11 cellular contexts compared by ENCODE assay signal in genomic region chr3:47016086-47016933, GRCh38. TPM values are rescaled to one million over a fixed set of nuclear protein-coding genes. Genes with fewer than 3 reads are reported as not detected.
DNase-seq lines count a peak whose midpoint lies in the region; ATAC-seq, FAIRE-seq and TF ChIP-seq lines count a peak whose summit lies in the region.
"Had no signal": no experiment of that assay in that cellular context is flagged by ENCODE, and none has a peak within 500 bp of the region (broad histone marks: within the 10 kb centered on the region; RNA-seq: fewer than 3 reads in every experiment).

No MANE protein-coding gene starts in this region.

- H3K9me1 ChIP-seq in K562 (ENCODE audit: control insufficient read depth, insufficient read depth, low read length): no peaks in the 10 kb centered on the region

- H3K9me3 Mint-ChIP-seq in Calu3 (ENCODE audit: low read depth, unreplicated experiment) (no peaks in the 10 kb centered on the region), nephron progenitor cell (no peaks in the 10 kb centered on the region), progenitor cell of endocrine pancreas (ENCODE audit: low read depth) (no peaks in the 10 kb centered on the region)

- 0 out of 4 replicates have a peak, but pooled peaks of 1 of the 2 experiments have one; percentile 1 for TF ChIP-seq RAD21 in K562 (CRISPR knock-in tag; conservative IDR thresholded peaks at IDR 0.05 in 1 of 2, IDR thresholded peaks at IDR 0.05 in 1 of 2)

- H3K9ac ChIP-seq in Loucy (ENCODE audit: low read depth, low read length, poor library complexity, severe bottlenecking) (peak overlapping the region; percentile 83), K562 (ENCODE audit: insufficient read depth in 1 of 2, low read depth in 2 of 2, low read length in 2 of 2) (peak overlapping the region; percentile 5 to 31; a peak in 3 of 4 replicates)

- in situ Hi-C loops in K562 (cut with MboI): no loop called here

- H3K36me3 Mint-ChIP-seq in Calu3 (ENCODE audit: insufficient read depth, unreplicated experiment) (peaks cover 28% of the 10 kb centered on the region), nephron progenitor cell (ENCODE audit: low read depth) (peaks cover 34% of the 10 kb centered on the region), progenitor cell of endocrine pancreas (ENCODE audit: insufficient read depth) (peaks cover 11% of the 10 kb centered on the region)

- H3K27ac Mint-ChIP-seq in Calu3 (ENCODE audit: unreplicated experiment) (no peak overlapping the region), nephron progenitor cell (peak overlapping the region; percentile 73), progenitor cell of endocrine pancreas (no peak overlapping the region)

- H3K4me3 ChIP-seq in Loucy (ENCODE audit: low read length, poor library complexity, severe bottlenecking) (peak overlapping the region; percentile 72), K562 (no peak overlapping the region)

- H3K27me3 ChIP-seq in Loucy (ENCODE audit: insufficient read depth, low read length, poor library complexity, severe bottlenecking) (no peaks in the 10 kb centered on the region), K562 (ENCODE audit: control insufficient read depth in 2 of 2, insufficient read depth in 2 of 2, low read length in 2 of 2) (no peaks in the 10 kb centered on the region)

- H3F3A ChIP-seq in Loucy (ENCODE audit: low read depth): peaks cover 40% of the 10 kb centered on the region

- WGBS in K562 (ENCODE audit: insufficient coverage, low coverage, missing lambda C conversion rate): 61% methylated on average over 4 of the region's 4 CpGs

- DNase-seq in Calu3 (no peak), K562 (ENCODE audit: extremely low read depth in 1 of 4, low spot score in 3 of 4) (peak in 1 of 4 experiments; percentile 33), nephron progenitor cell (no peak), C1 segment of cervical spinal cord (lab: John Stamatoyannopoulos, UW) (no peak), progenitor cell of endocrine pancreas (ENCODE audit: low spot score, unreplicated experiment) (no peak)
- no peak for DNase-seq in activated CD4-positive, CD25-positive, alpha-beta regulatory T cell (lab: John Stamatoyannopoulos, UW)
- DNase-seq: DMS53, left cardiac atrium, NCI-H345, occipital lobe had no signal

- no peak overlapping the region for H3K4me3 Mint-ChIP-seq in Calu3 (ENCODE audit: low read depth, unreplicated experiment)
- no peak overlapping the region for H3K4me3 Mint-ChIP-seq in nephron progenitor cell
- H3K4me3 Mint-ChIP-seq in progenitor cell of endocrine pancreas (ENCODE audit: low read depth): no peak overlapping the region

- H3K4me1 Mint-ChIP-seq in Calu3 (ENCODE audit: low read depth, unreplicated experiment) (no peaks in the 10 kb centered on the region), nephron progenitor cell (peaks cover 10% of the 10 kb centered on the region), progenitor cell of endocrine pancreas (ENCODE audit: low read depth) (peaks cover 10% of the 10 kb centered on the region)

- H3K36me3 ChIP-seq in Loucy (ENCODE audit: insufficient read depth, low read length) (peaks cover 35% of the 10 kb centered on the region), K562 (ENCODE audit: control insufficient read depth, insufficient read depth, low read length) (peaks cover 64% of the 10 kb centered on the region)

- H3K27ac ChIP-seq in K562 (ENCODE audit: extremely low read depth, low read depth, low read length): peak overlapping the region; percentile 80

- TF ChIP-seq EP300 in K562 (IDR thresholded peaks at IDR 0.05; ENCODE audit: low read length): no peak; the same call in 1 of the 2 replicates

- TF ChIP-seq POLR2A in K562 (conservative IDR thresholded peaks at IDR 0.05): no peak

- H2AFZ ChIP-seq in Loucy (ENCODE audit: low read length): no peak overlapping the region
- no peak overlapping the region for H2AFZ ChIP-seq in K562 (ENCODE audit: low read depth, low read length)

- no peaks in the 10 kb centered on the region for H3K27me3 Mint-ChIP-seq in Calu3 (ENCODE audit: unreplicated experiment)
- H3K27me3 Mint-ChIP-seq in nephron progenitor cell (ENCODE audit: low read depth, poor library complexity): no peaks in the 10 kb centered on the region
- no peaks in the 10 kb centered on the region for H3K27me3 Mint-ChIP-seq in progenitor cell of endocrine pancreas

- intact Hi-C loops in Calu3 (cut with micrococcal nuclease; ENCODE audit: unreplicated experiment): no loop called here
- intact Hi-C loops in K562 (cut with micrococcal nuclease): loop anchor here (10.0 kb wide), 2 partner anchors 308 to 358 kb away; no protein-coding TSS in a partner anchor

- peaks cover 31% of the 10 kb centered on the region for H3K79me2 ChIP-seq in Loucy (ENCODE audit: insufficient read depth, low read length)
- no peaks in the 10 kb centered on the region for H3K79me2 ChIP-seq in K562 (ENCODE audit: control insufficient read depth, insufficient read depth, low read length)

- TF ChIP-seq CTCF in Calu3 (IDR thresholded peaks at IDR 0.05; ENCODE audit: unreplicated experiment): no peak
- no peak for TF ChIP-seq CTCF in Loucy (conservative IDR thresholded peaks at IDR 0.05; ENCODE audit: low read length)
- no peak for TF ChIP-seq CTCF in K562 (IDR thresholded peaks at IDR 0.05 in 2 of 3, conservative IDR thresholded peaks at IDR 0.05 in 1 of 3; ENCODE audit: insufficient read depth in 2 of 3, low read depth in 1 of 3, low read length in 3 of 3)
- no peak for TF ChIP-seq CTCF in nephron progenitor cell (IDR thresholded peaks at IDR 0.05)
- no peak for TF ChIP-seq CTCF in progenitor cell of endocrine pancreas (IDR thresholded peaks at IDR 0.05; ENCODE audit: unreplicated experiment)

- BruUV-seq in Calu3 (replicated peaks; lab: Mats Ljungman, UMichigan): TSS peak; percentile 64
- no TSS peak for BruUV-seq in K562 (replicated peaks; lab: Mats Ljungman, UMichigan)

- POLR2A ChIA-PET in K562 (lab: Yijun Ruan, JAX): interaction anchor here (4.9 kb wide), 1 partner anchor 15 kb away, joined by 27 read pairs; no protein-coding TSS in a partner anchor

- CTCF ChIA-PET in Calu3 (lab: Charles Lee) (no interaction called here), K562 (lab: Yijun Ruan, JAX; ENCODE audit: low intra/inter-chr PET ratio) (no interaction called here)

- FAIRE-seq in K562 (lab: Jason Lieb, UNC): no peak

- H3K9me3 ChIP-seq in Loucy (ENCODE audit: insufficient read depth, low read depth, low read length) (no peaks in the 10 kb centered on the region), K562 (replicated peaks; ENCODE audit: control insufficient read depth, insufficient read depth, low read depth, low read length) (no peaks in the 10 kb centered on the region)

- ATAC-seq in K562: no peak
- ATAC-seq: left cardiac atrium had no signal

- no peaks in the 10 kb centered on the region for H3K9me2 ChIP-seq in Loucy (replicated peaks; ENCODE audit: low read depth, low read length)

- H3K4me2 ChIP-seq in Loucy (ENCODE audit: low read depth, low read length, poor library complexity, severe bottlenecking) (peak overlapping the region; percentile 92), K562 (ENCODE audit: insufficient read depth, low read length) (peak overlapping the region; percentile 63)

- H3K4me1 ChIP-seq in Loucy (ENCODE audit: insufficient read depth, low read length, poor library complexity, severe bottlenecking) (peaks cover 83% of the 10 kb centered on the region), K562 (replicated peaks in 1 of 2; ENCODE audit: control insufficient read depth in 2 of 2, insufficient read depth in 2 of 2, low read length in 2 of 2) (peaks cover 11 to 27% of the 10 kb centered on the region in 2 experiments; a peak in 4 of 5 replicates)

- H4K20me1 ChIP-seq in Loucy (ENCODE audit: insufficient read depth, low read length, poor library complexity, severe bottlenecking) (no peaks in the 10 kb centered on the region), K562 (replicated peaks; ENCODE audit: control insufficient read depth, insufficient read depth, low read length) (no peaks in the 10 kb centered on the region)

RNA-seq across cellular contexts. Expression of gene NBEAL2, which starts 36.8 kb away (rescaled TPM):
- total RNA-seq in Calu3 (2022) (115 and 143 TPM in 2 replicates), K562 (2014; rRNA removed) (41.3 and 45.2 TPM in 2 replicates), K562 (2014; rRNA removed; fragmentation: Illumina TruSeq; extraction: Trizol) (12.3 and 16.0 TPM in 2 replicates), K562 (2015; rRNA removed; fragmentation: Illumina TruSeq; extraction: Trizol) (23.7 and 23.9 TPM in 2 replicates), K562 (2021) (89.3 and 114 TPM in 2 replicates), progenitor cell of endocrine pancreas (292 and 320 TPM in 2 replicates)
- total RNA-seq in K562 (2011; cell fraction: chromatin; rRNA removed; ENCODE audit: low replicate concordance): 322 and 1,090 TPM in 2 replicates
- 555 and 597 TPM in 2 replicates for total RNA-seq in K562 (2011; cell fraction: nucleolus; rRNA removed)
- 365 and 370 TPM in 2 replicates for total RNA-seq in K562 (2011; cell fraction: nucleoplasm; rRNA removed)
- polyA plus RNA-seq in K562 (2011; rRNA removed) (29.6 and 50.4 TPM in 2 replicates), K562 (2014; fragmentation: Illumina TruSeq; extraction: Trizol) (46.4 and 62.1 TPM in 2 replicates), K562 (2014; fragmentation: Nextera tagmentation; extraction: Ambion mirVana) (under 1 TPM; 0.06 to 0.24 TPM), K562 (2014; rRNA removed) (67.5 and 85.5 TPM in 2 replicates)
- 25.6 and 45.5 TPM in 2 replicates for polyA plus RNA-seq in K562 (2011; cell fraction: cytosol; rRNA removed)
- 557 and 843 TPM in 2 replicates for polyA plus RNA-seq in K562 (2011; cell fraction: nucleus; rRNA removed)
- polyA plus RNA-seq in K562 (2012): 66.4 and 174 TPM in 2 replicates
- polyA minus RNA-seq in K562 (2011; rRNA and poly(A)+ RNA removed): 8.6 and 16.8 TPM in 2 replicates
- polyA minus RNA-seq in K562 (2011; cell fraction: cytosol; rRNA and poly(A)+ RNA removed): 23.5 and 26.4 TPM in 2 replicates
- polyA minus RNA-seq in K562 (2011; cell fraction: nucleus; rRNA and poly(A)+ RNA removed): 104 and 118 TPM in 2 replicates

RNA-seq across cellular contexts. Expression of gene CCDC12, which starts 39.8 kb away (rescaled TPM):
- total RNA-seq in Calu3 (2022) (47.3 and 47.5 TPM in 2 replicates), K562 (2014; rRNA removed) (99.0 and 101 TPM in 2 replicates), K562 (2014; rRNA removed; fragmentation: Illumina TruSeq; extraction: Trizol) (44.4 and 63.0 TPM in 2 replicates), K562 (2015; rRNA removed; fragmentation: Illumina TruSeq; extraction: Trizol) (104 and 115 TPM in 2 replicates), K562 (2021) (75.2 and 86.9 TPM in 2 replicates), progenitor cell of endocrine pancreas (62.3 and 64.3 TPM in 2 replicates)
- total RNA-seq in K562 (2011; cell fraction: chromatin; rRNA removed; ENCODE audit: low replicate concordance): 140 and 232 TPM in 2 replicates
- total RNA-seq in K562 (2011; cell fraction: nucleolus; rRNA removed): 143 and 148 TPM in 2 replicates
- 188 and 262 TPM in 2 replicates for total RNA-seq in K562 (2011; cell fraction: nucleoplasm; rRNA removed)
- polyA plus RNA-seq in K562 (2011; rRNA removed) (47.8 and 54.0 TPM in 2 replicates), K562 (2014; fragmentation: Illumina TruSeq; extraction: Trizol) (105 and 127 TPM in 2 replicates), K562 (2014; fragmentation: Nextera tagmentation; extraction: Ambion mirVana) (10 to 100 TPM in 1 of 2 experiments, 1 to 10 TPM in 1; 8.9 to 20.9 TPM), K562 (2014; rRNA removed) (100 and 201 TPM in 2 replicates)
- polyA plus RNA-seq in K562 (2011; cell fraction: cytosol; rRNA removed): 53.0 and 53.5 TPM in 2 replicates
- 82.0 and 85.3 TPM in 2 replicates for polyA plus RNA-seq in K562 (2011; cell fraction: nucleus; rRNA removed)
- polyA plus RNA-seq in K562 (2012): 77.1 and 114 TPM in 2 replicates
- polyA minus RNA-seq in K562 (2011; rRNA and poly(A)+ RNA removed): 50.3 and 53.4 TPM in 2 replicates
- 17.4 and 21.1 TPM in 2 replicates for polyA minus RNA-seq in K562 (2011; cell fraction: cytosol; rRNA and poly(A)+ RNA removed)
- 81.3 and 87.3 TPM in 2 replicates for polyA minus RNA-seq in K562 (2011; cell fraction: nucleus; rRNA and poly(A)+ RNA removed)
